ENCODE assay signal across 2 cellular contexts in the genomic region with DNA sequence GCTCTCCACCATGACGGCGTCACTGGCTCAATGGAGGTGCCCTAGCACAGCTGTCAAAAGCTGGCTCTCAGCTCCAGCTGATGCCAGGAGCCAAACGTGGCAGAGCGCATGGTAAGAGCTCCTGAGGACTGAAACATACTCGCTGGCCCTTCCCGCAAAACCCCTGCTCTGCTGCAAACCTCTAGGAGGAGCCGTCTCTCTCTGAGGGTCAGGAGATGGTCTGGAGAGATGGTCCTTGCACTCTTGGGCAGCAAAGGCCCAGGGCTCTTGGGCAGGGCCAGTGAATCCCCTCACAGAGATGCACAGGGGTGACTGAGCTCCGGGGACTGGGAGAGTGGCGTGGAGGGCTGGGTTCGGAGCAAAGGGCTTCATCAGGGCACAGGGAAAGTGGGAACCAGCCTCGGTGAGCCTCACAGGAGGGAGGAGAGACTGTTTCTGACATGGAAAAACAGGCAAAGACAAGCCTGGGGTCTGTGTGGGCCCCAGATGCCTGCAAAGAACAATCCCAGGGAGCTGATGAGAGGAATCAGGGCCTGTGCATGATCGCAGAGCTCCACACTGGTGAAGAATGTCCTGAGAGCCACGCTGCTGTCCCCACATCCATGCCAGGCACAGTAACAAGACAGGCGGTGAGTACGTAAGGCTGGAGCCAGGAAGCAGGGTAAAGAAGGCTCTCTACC.
TF ChIP-seq lines count a peak whose summit lies in the region.

No MANE protein-coding gene starts in this region.

TF ChIP-seq in A549, 52 proteins besides CTCF, POLR2A, EP300 and RAD21:
- peak; percentile 35; the same call in 2 of the 3 replicates for TF ChIP-seq SMC3 (IDR thresholded peaks at IDR 0.05)
- no peak for TF ChIP-seq RARB (CRISPR knock-in tag; IDR thresholded peaks at IDR 0.05)

TF ChIP-seq in GM12878, 131 proteins besides CTCF, POLR2A, EP300 and RAD21:
- no peak for TF ChIP-seq ZZZ3 (IDR thresholded peaks at IDR 0.05; ENCODE audit: control insufficient read depth, insufficient read length, low read depth)
- TF ChIP-seq ESRRA (IDR thresholded peaks at IDR 0.05; ENCODE audit: low read length) = no peak
- TF ChIP-seq, protein P1, sequence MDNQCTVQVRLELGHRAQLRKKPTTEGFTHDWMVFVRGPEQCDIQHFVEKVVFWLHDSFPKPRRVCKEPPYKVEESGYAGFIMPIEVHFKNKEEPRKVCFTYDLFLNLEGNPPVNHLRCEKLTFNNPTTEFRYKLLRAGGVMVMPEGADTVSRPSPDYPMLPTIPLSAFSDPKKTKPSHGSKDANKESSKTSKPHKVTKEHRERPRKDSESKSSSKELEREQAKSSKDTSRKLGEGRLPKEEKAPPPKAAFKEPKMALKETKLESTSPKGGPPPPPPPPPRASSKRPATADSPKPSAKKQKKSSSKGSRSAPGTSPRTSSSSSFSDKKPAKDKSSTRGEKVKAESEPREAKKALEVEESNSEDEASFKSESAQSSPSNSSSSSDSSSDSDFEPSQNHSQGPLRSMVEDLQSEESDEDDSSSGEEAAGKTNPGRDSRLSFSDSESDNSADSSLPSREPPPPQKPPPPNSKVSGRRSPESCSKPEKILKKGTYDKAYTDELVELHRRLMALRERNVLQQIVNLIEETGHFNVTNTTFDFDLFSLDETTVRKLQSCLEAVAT (IDR thresholded peaks at IDR 0.05) = no peak
- no peak for TF ChIP-seq POU2F2 (IDR thresholded peaks at IDR 0.05; ENCODE audit: borderline replicate concordance, low read depth, low read length)
- TF ChIP-seq ZNF217 (IDR thresholded peaks at IDR 0.05) = no peak
- TF ChIP-seq CHD2 (IDR thresholded peaks at IDR 0.05; ENCODE audit: borderline replicate concordance, low read depth, low read length) = no peak
- no peak for TF ChIP-seq MYB (IDR thresholded peaks at IDR 0.05; ENCODE audit: borderline replicate concordance, low read depth, low read length)
- no peak for TF ChIP-seq CREB1 (IDR thresholded peaks at IDR 0.05; ENCODE audit: low read depth)
- TF ChIP-seq YY1 (IDR thresholded peaks at IDR 0.05; ENCODE audit: low read depth, low read length) = no peak
- TF ChIP-seq NFIC (IDR thresholded peaks at IDR 0.05; ENCODE audit: low read depth, low read length) = no peak
- TF ChIP-seq NR2F1 (conservative IDR thresholded peaks at IDR 0.05) = no peak
- no peak for TF ChIP-seq NFXL1 (IDR thresholded peaks at IDR 0.05; ENCODE audit: borderline replicate concordance)
